2 cellular contexts compared by ENCODE assay signal in genomic region chr5:787857-788233, GRCh38. TPM values are rescaled to one million over a fixed set of nuclear protein-coding genes. Genes with fewer than 3 reads are reported as not detected.
"Had no signal": no experiment of that assay in that cellular context is flagged by ENCODE, and none has a peak within 500 bp of the region (broad histone marks: within the 10 kb centered on the region; RNA-seq: fewer than 3 reads in every experiment).

No MANE protein-coding gene starts in this region.

RNA-seq across cellular contexts. Expression of gene ZDHHC11B, which starts 3.3 kb away (rescaled TPM):
- total RNA-seq: GM23248 had no signal
- polyA plus RNA-seq: GM23248, IgD-negative memory B cell had no signal
